Comparison of ENCODE assay signal across 12 cellular contexts in the genomic region with DNA sequence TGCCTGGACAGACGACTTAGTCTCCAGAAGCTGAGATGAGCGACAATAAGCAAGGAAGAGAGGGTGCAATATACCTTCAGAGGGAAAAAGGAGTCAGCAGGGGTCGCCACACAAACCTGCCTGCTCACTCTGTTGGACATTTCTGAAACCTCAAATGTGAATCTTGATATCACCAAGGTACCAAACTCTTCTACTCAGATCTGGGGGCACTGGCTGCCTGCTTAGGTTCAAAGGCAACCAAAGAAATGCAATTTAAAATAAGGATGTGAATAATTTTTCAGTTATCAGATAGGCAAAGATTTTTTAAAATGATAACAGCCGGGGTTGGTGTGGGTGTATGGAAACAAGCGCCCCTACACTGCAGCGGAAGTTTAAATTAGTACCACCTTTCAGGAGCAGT.
DNase-seq lines count a peak whose midpoint lies in the region; ATAC-seq, FAIRE-seq and TF ChIP-seq lines count a peak whose summit lies in the region.
"Had no signal": no experiment of that assay in that cellular context is flagged by ENCODE, and none has a peak within 500 bp of the region (broad histone marks: within the 10 kb centered on the region; RNA-seq: fewer than 3 reads in every experiment).

No MANE protein-coding gene starts in this region.

- H3K4me1 Mint-ChIP-seq in activated naive CD8-positive, alpha-beta T cell treated with anti-CD3 and anti-CD28 coated beads, Interleukin-2, amount 50 U/mL, for 24 hours = peaks cover 79% of the 10 kb centered on the region
- H3K4me1 Mint-ChIP-seq in stimulated activated memory B cell treated with anti-CD40 and anti-IgM and Interleukin-4, amounts not matched to agents 10 μg/mL and 1 μg/mL and 100 μg/mL, for 72 hours = peaks cover 58% of the 10 kb centered on the region

- intact Hi-C loops in aorta (cut with DNase I) = no loop called here

- peaks cover 7% of the 10 kb centered on the region for H3K36me3 Mint-ChIP-seq in activated naive CD8-positive, alpha-beta T cell treated with anti-CD3 and anti-CD28 coated beads, Interleukin-2, amount 50 U/mL, for 24 hours (ENCODE audit: low read depth)
- no peaks in the 10 kb centered on the region for H3K36me3 Mint-ChIP-seq in stimulated activated memory B cell treated with anti-CD40 and anti-IgM and Interleukin-4, amounts not matched to agents 10 μg/mL and 1 μg/mL and 100 μg/mL, for 72 hours

- peak overlapping the region; percentile 88 for H3K27ac Mint-ChIP-seq in activated naive CD8-positive, alpha-beta T cell treated with anti-CD3 and anti-CD28 coated beads, Interleukin-2, amount 50 U/mL, for 24 hours
- no peak overlapping the region for H3K27ac Mint-ChIP-seq in stimulated activated memory B cell treated with anti-CD40 and anti-IgM and Interleukin-4, amounts not matched to agents 10 μg/mL and 1 μg/mL and 100 μg/mL, for 72 hours

- no peak for TF ChIP-seq POLR2A in A549 (IDR thresholded peaks at IDR 0.05; ENCODE audit: low read length)

- TF ChIP-seq CTCF in A549 (IDR thresholded peaks at IDR 0.05) (peak; percentile 14; the same call in 1 of the 3 replicates), GM12864 (IDR thresholded peaks at IDR 0.05; ENCODE audit: low read depth, low read length, missing control alignments) (peak; percentile 55), RWPE2 (IDR thresholded peaks at IDR 0.05; ENCODE audit: poor library complexity, severe bottlenecking) (peak; percentile 32)

- no peaks in the 10 kb centered on the region for H3K4me1 ChIP-seq in A549
- peaks cover 6% of the 10 kb centered on the region for H3K4me1 ChIP-seq in RWPE2 (ENCODE audit: insufficient read depth, poor library complexity, severe bottlenecking)
- no peaks in the 10 kb centered on the region for H3K4me1 ChIP-seq in aorta (ENCODE audit: control insufficient read depth in 1 of 2, insufficient read depth in 2 of 2, low read length in 2 of 2)

- TF ChIP-seq EP300 in A549 (IDR thresholded peaks at IDR 0.05) = no peak

- FAIRE-seq in A549 (lab: Jason Lieb, UNC) = no peak
- FAIRE-seq: RCC 7860 had no signal

- H3K36me3 ChIP-seq in RWPE2 (ENCODE audit: low read depth) = no peaks in the 10 kb centered on the region
- H3K36me3 ChIP-seq in aorta (ENCODE audit: control insufficient read depth in 1 of 2, insufficient read depth in 2 of 2, low read length in 1 of 2) = no peaks in the 10 kb centered on the region

- 67% methylated on average over 6 of the region's 6 CpGs for WGBS in A549 (ENCODE audit: missing lambda C conversion rate)
- 64 to 75% methylated on average over 6 of the region's 6 CpGs for WGBS in aorta, 2 donors

- H3K4me2 ChIP-seq in A549 = no peak overlapping the region

- H3K27me3 ChIP-seq in RWPE2 (ENCODE audit: insufficient read depth, poor library complexity, severe bottlenecking) (no peaks in the 10 kb centered on the region), aorta (ENCODE audit: control insufficient read depth in 1 of 2, insufficient read depth in 2 of 2, low read length in 1 of 2) (no peaks in the 10 kb centered on the region)

- DNase-seq in A549 (ENCODE audit: low read depth in 1 of 2, low spot score in 1 of 2) (no peak), GM12864 (ENCODE audit: low read depth) (no peak), RWPE2 (ENCODE audit: low spot score) (no peak), aorta (no peak), HuH-7 (ENCODE audit: low spot score) (no peak), left lobe of liver (ENCODE audit: low spot score) (no peak)
- peak; percentile 60 for DNase-seq in activated naive CD8-positive, alpha-beta T cell treated with anti-CD3 and anti-CD28 coated beads, Interleukin-2, amount 50 U/mL, for 24 hours
- DNase-seq: COR-L47, trophoblast cell had no signal

- ATAC-seq in A549 (no peak), RWPE2 (ENCODE audit: low read depth) (no peak), aorta (ENCODE audit: low FRiP score) (no peak), left lobe of liver (no peak)
- peak; percentile 57 for ATAC-seq in activated naive CD8-positive, alpha-beta T cell treated with anti-CD3 and anti-CD28 coated beads, Interleukin-2, amount 50 U/mL, for 24 hours
- ATAC-seq in stimulated activated memory B cell treated with anti-CD40 and anti-IgM and Interleukin-4, amounts not matched to agents 10 μg/mL and 1 μg/mL and 100 μg/mL, for 72 hours = no peak

- peaks cover 2% of the 10 kb centered on the region for H3K27me3 Mint-ChIP-seq in activated naive CD8-positive, alpha-beta T cell treated with anti-CD3 and anti-CD28 coated beads, Interleukin-2, amount 50 U/mL, for 24 hours
- no peaks in the 10 kb centered on the region for H3K27me3 Mint-ChIP-seq in stimulated activated memory B cell treated with anti-CD40 and anti-IgM and Interleukin-4, amounts not matched to agents 10 μg/mL and 1 μg/mL and 100 μg/mL, for 72 hours

- POLR2A ChIA-PET in A549 (lab: Yijun Ruan, JAX) = no interaction called here

- CTCF ChIA-PET in A549 (lab: Yijun Ruan, JAX) = no interaction called here

- peaks cover 9% of the 10 kb centered on the region for H3K9me3 Mint-ChIP-seq in activated naive CD8-positive, alpha-beta T cell treated with anti-CD3 and anti-CD28 coated beads, Interleukin-2, amount 50 U/mL, for 24 hours
- H3K9me3 Mint-ChIP-seq in stimulated activated memory B cell treated with anti-CD40 and anti-IgM and Interleukin-4, amounts not matched to agents 10 μg/mL and 1 μg/mL and 100 μg/mL, for 72 hours = no peaks in the 10 kb centered on the region

- no peak overlapping the region for H3K27ac ChIP-seq in A549
- H3K27ac ChIP-seq in RWPE2 (ENCODE audit: poor library complexity, severe bottlenecking) = no peak overlapping the region
- no peak overlapping the region for H3K27ac ChIP-seq in aorta (ENCODE audit: low read depth in 1 of 2, low read length in 2 of 2)
- H3K27ac ChIP-seq: VCaP had no signal

- no peak overlapping the region for H3K4me3 ChIP-seq in A549
- H3K4me3 ChIP-seq in GM12864 (ENCODE audit: low read depth, low read length) = no peak overlapping the region
- no peak overlapping the region for H3K4me3 ChIP-seq in RWPE2 (ENCODE audit: severe bottlenecking)
- no peak overlapping the region for H3K4me3 ChIP-seq in aorta (ENCODE audit: low read length in 2 of 2)

- H3K4me3 Mint-ChIP-seq in activated naive CD8-positive, alpha-beta T cell treated with anti-CD3 and anti-CD28 coated beads, Interleukin-2, amount 50 U/mL, for 24 hours = peak overlapping the region; percentile 52
- H3K4me3 Mint-ChIP-seq in stimulated activated memory B cell treated with anti-CD40 and anti-IgM and Interleukin-4, amounts not matched to agents 10 μg/mL and 1 μg/mL and 100 μg/mL, for 72 hours = no peak overlapping the region

- TF ChIP-seq RAD21 in A549 (conservative IDR thresholded peaks at IDR 0.05 in 1 of 2, IDR thresholded peaks at IDR 0.05 in 1 of 2) = peak; percentile 18 to 25; a peak in 1 of 5 replicates

- no peaks in the 10 kb centered on the region for H3K9me3 ChIP-seq in A549
- no peaks in the 10 kb centered on the region for H3K9me3 ChIP-seq in RWPE2 (ENCODE audit: severe bottlenecking)
- no peaks in the 10 kb centered on the region for H3K9me3 ChIP-seq in aorta (ENCODE audit: control insufficient read depth, low read length)

TF ChIP-seq in A549, 52 proteins besides CTCF, POLR2A, EP300 and RAD21 (continues in another document):
- TF ChIP-seq RCOR1 (IDR thresholded peaks at IDR 0.05; ENCODE audit: low read depth, low read length) (no peak), ZNF302 (CRISPR knock-in tag; IDR thresholded peaks at IDR 0.05) (no peak), GATA3 (IDR thresholded peaks at IDR 0.05; ENCODE audit: borderline replicate concordance) (no peak), KDM1A (IDR thresholded peaks at IDR 0.05; ENCODE audit: low read depth) (no peak), RARB (CRISPR knock-in tag; IDR thresholded peaks at IDR 0.05) (no peak), RNF2 (IDR thresholded peaks at IDR 0.05; ENCODE audit: borderline replicate concordance, low read depth) (no peak), KDM5A (IDR thresholded peaks at IDR 0.05) (no peak), SMC3 (IDR thresholded peaks at IDR 0.05) (no peak), BHLHE40 (IDR thresholded peaks at IDR 0.05; ENCODE audit: low read depth, low read length) (no peak), MAFK (IDR thresholded peaks at IDR 0.05; ENCODE audit: partially characterized antibody) (no peak), RFX5 (IDR thresholded peaks at IDR 0.05) (no peak), ZSCAN20 (CRISPR knock-in tag; IDR thresholded peaks at IDR 0.05) (no peak)
- TF ChIP-seq, protein P1, sequence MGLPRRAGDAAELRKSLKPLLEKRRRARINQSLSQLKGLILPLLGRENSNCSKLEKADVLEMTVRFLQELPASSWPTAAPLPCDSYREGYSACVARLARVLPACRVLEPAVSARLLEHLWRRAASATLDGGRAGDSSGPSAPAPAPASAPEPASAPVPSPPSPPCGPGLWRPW (IDR thresholded peaks at IDR 0.05) = no peak
- TF ChIP-seq, protein P2, sequence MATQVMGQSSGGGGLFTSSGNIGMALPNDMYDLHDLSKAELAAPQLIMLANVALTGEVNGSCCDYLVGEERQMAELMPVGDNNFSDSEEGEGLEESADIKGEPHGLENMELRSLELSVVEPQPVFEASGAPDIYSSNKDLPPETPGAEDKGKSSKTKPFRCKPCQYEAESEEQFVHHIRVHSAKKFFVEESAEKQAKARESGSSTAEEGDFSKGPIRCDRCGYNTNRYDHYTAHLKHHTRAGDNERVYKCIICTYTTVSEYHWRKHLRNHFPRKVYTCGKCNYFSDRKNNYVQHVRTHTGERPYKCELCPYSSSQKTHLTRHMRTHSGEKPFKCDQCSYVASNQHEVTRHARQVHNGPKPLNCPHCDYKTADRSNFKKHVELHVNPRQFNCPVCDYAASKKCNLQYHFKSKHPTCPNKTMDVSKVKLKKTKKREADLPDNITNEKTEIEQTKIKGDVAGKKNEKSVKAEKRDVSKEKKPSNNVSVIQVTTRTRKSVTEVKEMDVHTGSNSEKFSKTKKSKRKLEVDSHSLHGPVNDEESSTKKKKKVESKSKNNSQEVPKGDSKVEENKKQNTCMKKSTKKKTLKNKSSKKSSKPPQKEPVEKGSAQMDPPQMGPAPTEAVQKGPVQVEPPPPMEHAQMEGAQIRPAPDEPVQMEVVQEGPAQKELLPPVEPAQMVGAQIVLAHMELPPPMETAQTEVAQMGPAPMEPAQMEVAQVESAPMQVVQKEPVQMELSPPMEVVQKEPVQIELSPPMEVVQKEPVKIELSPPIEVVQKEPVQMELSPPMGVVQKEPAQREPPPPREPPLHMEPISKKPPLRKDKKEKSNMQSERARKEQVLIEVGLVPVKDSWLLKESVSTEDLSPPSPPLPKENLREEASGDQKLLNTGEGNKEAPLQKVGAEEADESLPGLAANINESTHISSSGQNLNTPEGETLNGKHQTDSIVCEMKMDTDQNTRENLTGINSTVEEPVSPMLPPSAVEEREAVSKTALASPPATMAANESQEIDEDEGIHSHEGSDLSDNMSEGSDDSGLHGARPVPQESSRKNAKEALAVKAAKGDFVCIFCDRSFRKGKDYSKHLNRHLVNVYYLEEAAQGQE (IDR thresholded peaks at IDR 0.05) = no peak
